ENCODE assay signal across 1 cellular context in the genomic region with DNA sequence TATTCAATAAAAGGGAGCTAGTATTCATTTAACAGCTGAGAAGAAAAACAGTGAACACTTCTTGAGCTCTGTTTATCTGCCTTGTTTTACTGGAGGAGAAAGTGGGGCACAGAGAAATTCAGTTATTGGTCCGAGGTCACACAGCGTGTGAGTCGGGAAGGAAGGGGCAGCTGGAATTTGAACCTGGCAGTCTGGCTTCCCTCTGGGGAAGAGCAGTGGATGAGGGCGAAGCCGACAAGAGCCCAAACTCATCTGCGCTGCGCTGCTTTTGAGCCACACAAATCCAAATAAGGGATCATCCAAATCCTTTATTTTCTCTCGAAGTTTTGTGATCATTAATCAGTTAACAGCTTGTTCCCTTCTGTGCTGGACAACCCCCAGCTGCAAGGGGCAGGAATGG.
TF ChIP-seq lines count a peak whose summit lies in the region.

No MANE protein-coding gene starts in this region.

TF ChIP-seq in HepG2, 621 proteins besides CTCF, POLR2A, EP300 and RAD21:
- TF ChIP-seq, protein P1, sequence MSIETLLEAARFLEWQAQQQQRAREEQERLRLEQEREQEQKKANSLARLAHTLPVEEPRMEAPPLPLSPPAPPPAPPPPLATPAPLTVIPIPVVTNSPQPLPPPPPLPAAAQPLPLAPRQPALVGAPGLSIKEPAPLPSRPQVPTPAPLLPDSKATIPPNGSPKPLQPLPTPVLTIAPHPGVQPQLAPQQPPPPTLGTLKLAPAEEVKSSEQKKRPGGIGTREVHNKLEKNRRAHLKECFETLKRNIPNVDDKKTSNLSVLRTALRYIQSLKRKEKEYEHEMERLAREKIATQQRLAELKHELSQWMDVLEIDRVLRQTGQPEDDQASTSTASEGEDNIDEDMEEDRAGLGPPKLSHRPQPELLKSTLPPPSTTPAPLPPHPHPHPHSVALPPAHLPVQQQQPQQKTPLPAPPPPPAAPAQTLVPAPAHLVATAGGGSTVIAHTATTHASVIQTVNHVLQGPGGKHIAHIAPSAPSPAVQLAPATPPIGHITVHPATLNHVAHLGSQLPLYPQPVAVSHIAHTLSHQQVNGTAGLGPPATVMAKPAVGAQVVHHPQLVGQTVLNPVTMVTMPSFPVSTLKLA (IDR thresholded peaks at IDR 0.05): 0 out of 2 replicates have a peak, but pooled peaks have one; percentile 13
- TF ChIP-seq ZNF768 (CRISPR knock-in tag; IDR thresholded peaks at IDR 0.05) (peak; percentile 72), ZSCAN20 (CRISPR knock-in tag; IDR thresholded peaks at IDR 0.05; ENCODE audit: borderline replicate concordance) (no peak), ATM (IDR thresholded peaks at IDR 0.05; ENCODE audit: borderline replicate concordance) (no peak)
